In genomic region chr6:27761391-27761790, GRCh38 we compare ENCODE assay signal across 12 cellular contexts.
DNase-seq lines count a peak whose midpoint lies in the region; ATAC-seq and TF ChIP-seq lines count a peak whose summit lies in the region.
"Had no signal": no experiment of that assay in that cellular context is flagged by ENCODE, and none has a peak within 500 bp of the region (broad histone marks: within the 10 kb centered on the region; RNA-seq: fewer than 3 reads in every experiment).

No MANE protein-coding gene starts in this region.

- WGBS in mesodermal cell (ENCODE audit: insufficient coverage in 2 of 2), 2 experiments, result 74 to 81% methylated on average over 6 to 7 of the region's 7 CpGs

- POLR2A ChIA-PET in activated CD8-positive, alpha-beta T cell treated with anti-CD3 and anti-CD28 coated beads for 36 hours (lab: Charles Lee), result interaction anchor here (2.3 kb wide), 1 partner anchor 11 kb away, joined by 13 read pairs; no protein-coding TSS in a partner anchor
- POLR2A ChIA-PET in activated CD8-positive, alpha-beta T cell treated with anti-CD3 and anti-CD28 coated beads, Interleukin-2, amount 10 ng/mL, durations not matched to agents 7 days and 5 days (lab: Charles Lee), result interaction anchor here (0.6 kb wide), 1 partner anchor 584 kb away, joined by 8 read pairs; no protein-coding TSS in a partner anchor

- no peaks in the 10 kb centered on the region for H3K36me3 Mint-ChIP-seq in activated CD8-positive, alpha-beta T cell treated with anti-CD3 and anti-CD28 coated beads for 36 hours (ENCODE audit: low read depth)
- H3K36me3 Mint-ChIP-seq in activated CD8-positive, alpha-beta T cell treated with anti-CD3 and anti-CD28 coated beads, Interleukin-2, amount 10 ng/mL, durations not matched to agents 7 days and 5 days (ENCODE audit: low read depth), result peaks cover 4% of the 10 kb centered on the region

- peak overlapping the region; percentile 37 for H3K4me3 ChIP-seq in mesodermal cell (ENCODE audit: extremely low read depth, insufficient read depth, low read length, poor library complexity, severe bottlenecking)
- H3K4me3 ChIP-seq: skin epidermis had no signal

- H3K4me1 ChIP-seq in mesodermal cell (ENCODE audit: control insufficient read depth, insufficient read depth, low read length, poor library complexity, severe bottlenecking), result peaks cover 9% of the 10 kb centered on the region

- H3K27ac ChIP-seq in mesodermal cell (ENCODE audit: low read depth, low read length, severe bottlenecking), result no peak overlapping the region
- H3K27ac ChIP-seq: skin epidermis had no signal

- H3K36me3 ChIP-seq in mesodermal cell (ENCODE audit: control insufficient read depth, insufficient read depth, low read length), result no peaks in the 10 kb centered on the region

- H3K9me3 ChIP-seq in mesodermal cell (ENCODE audit: control insufficient read depth, low read length), result no peaks in the 10 kb centered on the region

- CTCF ChIA-PET in activated CD8-positive, alpha-beta T cell treated with anti-CD3 and anti-CD28 coated beads for 36 hours (lab: Charles Lee), result interaction anchor here (2.3 to 2.4 kb wide), 2 partner anchors 9 to 11 kb away, joined by 7 to 12 read pairs; no protein-coding TSS in a partner anchor
- CTCF ChIA-PET in activated CD8-positive, alpha-beta T cell treated with anti-CD3 and anti-CD28 coated beads, Interleukin-2, amount 10 ng/mL, durations not matched to agents 7 days and 5 days (lab: Charles Lee), result interaction anchor here (0.6 to 5.9 kb wide), 3 partner anchors 9 to 1858 kb away, joined by 3 to 48 read pairs (median 7); no protein-coding TSS in a partner anchor

- H3K27me3 Mint-ChIP-seq in activated CD8-positive, alpha-beta T cell treated with anti-CD3 and anti-CD28 coated beads for 36 hours, result no peaks in the 10 kb centered on the region
- H3K27me3 Mint-ChIP-seq in activated CD8-positive, alpha-beta T cell treated with anti-CD3 and anti-CD28 coated beads, Interleukin-2, amount 10 ng/mL, durations not matched to agents 7 days and 5 days (ENCODE audit: low read depth), result peaks cover 5% of the 10 kb centered on the region

- no peak overlapping the region for H3K4me3 Mint-ChIP-seq in activated CD8-positive, alpha-beta T cell treated with anti-CD3 and anti-CD28 coated beads for 36 hours
- no peak overlapping the region for H3K4me3 Mint-ChIP-seq in activated CD8-positive, alpha-beta T cell treated with anti-CD3 and anti-CD28 coated beads, Interleukin-2, amount 10 ng/mL, durations not matched to agents 7 days and 5 days

- intact Hi-C loops in activated CD8-positive, alpha-beta T cell treated with anti-CD3 and anti-CD28 coated beads for 36 hours (cut with micrococcal nuclease), result no loop called here

- TF ChIP-seq CTCF in activated CD8-positive, alpha-beta T cell treated with anti-CD3 and anti-CD28 coated beads for 36 hours (IDR thresholded peaks at IDR 0.05), result no peak

- H3K4me1 Mint-ChIP-seq in activated CD8-positive, alpha-beta T cell treated with anti-CD3 and anti-CD28 coated beads for 36 hours (ENCODE audit: low read depth), result peaks cover 34% of the 10 kb centered on the region
- H3K4me1 Mint-ChIP-seq in activated CD8-positive, alpha-beta T cell treated with anti-CD3 and anti-CD28 coated beads, Interleukin-2, amount 10 ng/mL, durations not matched to agents 7 days and 5 days (ENCODE audit: low read depth), result peaks cover 21% of the 10 kb centered on the region

- peak overlapping the region; percentile 38 for H3K27ac Mint-ChIP-seq in activated CD8-positive, alpha-beta T cell treated with anti-CD3 and anti-CD28 coated beads for 36 hours
- H3K27ac Mint-ChIP-seq in activated CD8-positive, alpha-beta T cell treated with anti-CD3 and anti-CD28 coated beads, Interleukin-2, amount 10 ng/mL, durations not matched to agents 7 days and 5 days, result no peak overlapping the region

- no peaks in the 10 kb centered on the region for H3K9me3 Mint-ChIP-seq in activated CD8-positive, alpha-beta T cell treated with anti-CD3 and anti-CD28 coated beads for 36 hours
- H3K9me3 Mint-ChIP-seq in activated CD8-positive, alpha-beta T cell treated with anti-CD3 and anti-CD28 coated beads, Interleukin-2, amount 10 ng/mL, durations not matched to agents 7 days and 5 days (ENCODE audit: insufficient read depth), result no peaks in the 10 kb centered on the region

- ATAC-seq in activated CD8-positive, alpha-beta T cell treated with anti-CD3 and anti-CD28 coated beads for 36 hours, result no peak
- ATAC-seq in activated CD8-positive, alpha-beta T cell treated with anti-CD3 and anti-CD28 coated beads, Interleukin-2, amount 10 ng/mL, durations not matched to agents 7 days and 5 days, result no peak
- ATAC-seq in HG02571 (IDR thresholded peaks at IDR 0.05; ENCODE audit: unreplicated experiment) (peak; percentile 45), GM21737 (IDR thresholded peaks at IDR 0.05; ENCODE audit: unreplicated experiment) (no peak)

- DNase-seq in activated CD8-positive, alpha-beta T cell treated with anti-CD3 and anti-CD28 coated beads for 36 hours, result peak; percentile 48
- DNase-seq in activated CD8-positive, alpha-beta T cell treated with anti-CD3 and anti-CD28 coated beads, Interleukin-2, amount 10 ng/mL, durations not matched to agents 7 days and 5 days, result no peak
- peak; percentile 41 to 51 for DNase-seq in activated T-cell treated with anti-CD3 and anti-CD28 coated beads, Interleukin-2, amount 50 U/mL, for 48 hours
- no peak for DNase-seq in NAMALWA (ENCODE audit: low spot score)
- DNase-seq in NCI-H774 (lab: John Stamatoyannopoulos, UW), result no peak
- DNase-seq: DMS79, Kasumi-1, NCI-H526 had no signal

Comparison
In these comparisons a context has a peak if more than half of its experiments do, and no peak if none do; other contexts are left out.
1. DNase-seq: peak in activated CD8-positive, alpha-beta T cell treated with anti-CD3 and anti-CD28 coated beads for 36 hours (single experiment) and activated T-cell treated with anti-CD3 and anti-CD28 coated beads, Interleukin-2, amount 50 U/mL, for 48 hours (2 of 2); none in activated CD8-positive, alpha-beta T cell treated with anti-CD3 and anti-CD28 coated beads, Interleukin-2, amount 10 ng/mL, durations not matched to agents 7 days and 5 days (single experiment), NAMALWA (single experiment) and NCI-H774 (single experiment).